In the genomic region with DNA sequence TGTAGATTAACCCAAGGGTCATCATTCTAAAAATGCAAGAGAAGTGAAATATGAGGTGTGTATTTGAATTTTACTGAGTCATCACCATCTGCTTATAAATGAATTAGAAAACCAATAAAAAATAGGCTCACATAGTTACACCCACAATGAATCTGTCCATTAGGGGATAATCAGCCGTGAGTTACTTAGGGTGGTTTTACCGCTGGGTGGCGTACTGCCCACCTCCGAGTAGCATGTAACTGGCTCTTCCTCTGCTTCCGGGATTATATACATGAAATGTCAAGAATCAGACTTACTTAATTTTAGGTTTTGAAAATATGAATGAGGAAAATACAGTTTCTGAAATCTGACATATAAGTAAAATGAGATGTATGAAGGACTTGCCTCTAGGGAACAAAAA, we compare ENCODE assay signal across 16 cellular contexts.
DNase-seq lines count a peak whose midpoint lies in the region; ATAC-seq, FAIRE-seq and TF ChIP-seq lines count a peak whose summit lies in the region.
"Had no signal": no experiment of that assay in that cellular context is flagged by ENCODE, and none has a peak within 500 bp of the region (broad histone marks: within the 10 kb centered on the region; RNA-seq: fewer than 3 reads in every experiment).

No MANE protein-coding gene starts in this region.

- TF ChIP-seq CTCF in GM12878 (IDR thresholded peaks at IDR 0.05 in 2 of 3, conservative IDR thresholded peaks at IDR 0.05 in 1 of 3; ENCODE audit: control insufficient read depth in 2 of 3, extremely low read depth in 1 of 3, insufficient read depth in 1 of 3, low read depth in 3 of 3, low read length in 3 of 3) (peak in 1 of 3 experiments; percentile 31; a peak in 1 of 6 replicates), retinal pigment epithelial cell (conservative IDR thresholded peaks at IDR 0.05; ENCODE audit: low read depth, low read length) (peak; percentile 16)

- H3K4me2 ChIP-seq in GM12878 (ENCODE audit: control insufficient read depth, insufficient read depth), result no peak overlapping the region

- no peaks in the 10 kb centered on the region; the same call in 1 of the 2 replicates for H3K4me1 ChIP-seq in GM12878 (ENCODE audit: control insufficient read depth, insufficient read depth, low read length)
- H3K4me1 ChIP-seq: prostate gland had no signal

- peak; percentile 45; the same call in 1 of the 2 replicates for TF ChIP-seq RAD21 in GM12878 (IDR thresholded peaks at IDR 0.05; ENCODE audit: insufficient read depth, low read depth, low read length)

- H3K4me3 ChIP-seq in GM12878 (no peak overlapping the region), retinal pigment epithelial cell (ENCODE audit: low read length) (no peak overlapping the region)
- H3K4me3 ChIP-seq: mucosa of descending colon, prostate gland had no signal

- no peak overlapping the region for H3K9ac ChIP-seq in GM12878 (ENCODE audit: control insufficient read depth, insufficient read depth, low read length)

- no peaks in the 10 kb centered on the region for H4K20me1 ChIP-seq in GM12878 (ENCODE audit: control insufficient read depth, insufficient read depth)

- ATAC-seq in GM12878 (no peak), HG03565 (IDR thresholded peaks at IDR 0.05; ENCODE audit: unreplicated experiment) (no peak)
- ATAC-seq: mucosa of descending colon had no signal

- SMC1A ChIA-PET in GM12878 (lab: Charles Lee; ENCODE audit: uncharacterized antibody, unreplicated experiment), result interaction anchor here (1.4 to 2.6 kb wide), 5 partner anchors 8 to 165 kb away, joined by 3 to 10 read pairs (median 6); no protein-coding TSS in a partner anchor

- POLR2A ChIA-PET in GM12878 (lab: Charles Lee), result interaction anchor here (0.5 kb wide), 1 partner anchor 76 kb away, joined by 3 read pairs; no protein-coding TSS in a partner anchor

- no TSS peak for BruUV-seq in GM12878 (replicated peaks; lab: Mats Ljungman, UMichigan)

- DNase-seq in SHP77 (lab: John Stamatoyannopoulos, UW) (peak; percentile 4 to 12), SHP77 treated with DMSO at 0.1 percent for 48 hours (lab: John Stamatoyannopoulos, UW) (no peak), KBM-7 (peak; percentile 12), GM12878 (ENCODE audit: low read depth, low spot score) (no peak), retinal pigment epithelial cell (ENCODE audit: low read depth) (no peak), NCI-H2107 (lab: John Stamatoyannopoulos, UW) (no peak), KG1 (lab: John Stamatoyannopoulos, UW) (no peak)
- DNase-seq: DMS79 treated with DMSO at 0.1 percent for 48 hours; stimulated activated CD8-positive, alpha-beta memory T cell treated with anti-CD3 and anti-CD28 coated beads, Interleukin-4, amount 100 ng/mL, for 48 hours; T-helper 1 cell; trophoblast cell had no signal

- no peak for TF ChIP-seq POLR2A in GM12878 (IDR thresholded peaks at IDR 0.05; ENCODE audit: low read depth, low read length)

- H3K27me3 ChIP-seq in GM12878 (replicated peaks in 1 of 2; ENCODE audit: control insufficient read depth in 2 of 2, insufficient read depth in 2 of 2, low read length in 1 of 2), result no peaks in the 10 kb centered on the region

- no peak overlapping the region for H2AFZ ChIP-seq in GM12878 (ENCODE audit: control insufficient read depth, low read depth, low read length)

- FAIRE-seq in GM12878 (lab: Jason Lieb, UNC), result no peak
- FAIRE-seq: GM18507, islet of Langerhans had no signal

- H3K27ac ChIP-seq in GM12878 (ENCODE audit: control insufficient read depth, insufficient read depth), result no peak overlapping the region
- H3K27ac ChIP-seq: prostate gland had no signal

- H3K36me3 ChIP-seq in GM12878 (ENCODE audit: control insufficient read depth in 2 of 2, insufficient read depth in 2 of 2, low read length in 1 of 2), result no peaks in the 10 kb centered on the region
- H3K36me3 ChIP-seq: prostate gland had no signal

- WGBS in GM12878 (ENCODE audit: insufficient coverage, insufficient replicate concordance, low lambda C conversion rate, missing lambda C conversion rate), result 55% methylated on average over 5 of the region's 5 CpGs

- RAD21 ChIA-PET in GM12878 (lab: Charles Lee; ENCODE audit: unreplicated experiment), result interaction anchor here (1.0 to 1.1 kb wide), 2 partner anchors 8 to 90 kb away, joined by 3 to 4 read pairs; no protein-coding TSS in a partner anchor

- no peaks in the 10 kb centered on the region; the same call in 2 of the 3 replicates for H3K9me3 ChIP-seq in GM12878 (replicated peaks; ENCODE audit: control insufficient read depth, insufficient read depth, low read length)
- H3K9me3 ChIP-seq: mucosa of descending colon, prostate gland had no signal

- intact Hi-C loops in GM12878 (cut with micrococcal nuclease; ENCODE audit: unreplicated experiment), result no loop called here

- CTCF ChIA-PET in GM12878 (lab: Yijun Ruan, JAX), result interaction anchor here (0.8 to 2.8 kb wide), 4 partner anchors 11 to 354 kb away, joined by 3 to 13 read pairs (median 6); no protein-coding TSS in a partner anchor

- TF ChIP-seq EP300 in GM12878 (IDR thresholded peaks at IDR 0.05; ENCODE audit: borderline replicate concordance in 1 of 2, control insufficient read depth in 1 of 2, low read depth in 2 of 2, low read length in 2 of 2), result no peak

- H3K79me2 ChIP-seq in GM12878 (ENCODE audit: control insufficient read depth, insufficient read depth, low read length), result no peaks in the 10 kb centered on the region

- in situ Hi-C loops in KBM-7 (cut with MboI; ENCODE audit: low pct_unique_long_range_greater_than_20kb, low sequenced_read_pairs) (no loop called here), GM12878 (cut with MboI) (no loop called here)

TF ChIP-seq in GM12878, 131 proteins besides CTCF, POLR2A, EP300 and RAD21:
- TF ChIP-seq YY1 (IDR thresholded peaks at IDR 0.05; ENCODE audit: low read depth, low read length) (0 out of 2 replicates have a peak, but pooled peaks have one; percentile 10), SUPT20H (IDR thresholded peaks at IDR 0.05; ENCODE audit: borderline replicate concordance, control insufficient read depth, low read depth, low read length) (no peak)

Comparison
In these comparisons a context has a peak if more than half of its experiments do, and no peak if none do; other contexts are left out.
1. DNase-seq: peak in SHP77 (2 of 2) and KBM-7 (single experiment); none in SHP77 treated with DMSO at 0.1 percent for 48 hours (single experiment), GM12878 (single experiment), retinal pigment epithelial cell (single experiment), NCI-H2107 (single experiment) and KG1 (single experiment).